Comparison of ENCODE assay signal across 1 cellular context in the genomic region with DNA sequence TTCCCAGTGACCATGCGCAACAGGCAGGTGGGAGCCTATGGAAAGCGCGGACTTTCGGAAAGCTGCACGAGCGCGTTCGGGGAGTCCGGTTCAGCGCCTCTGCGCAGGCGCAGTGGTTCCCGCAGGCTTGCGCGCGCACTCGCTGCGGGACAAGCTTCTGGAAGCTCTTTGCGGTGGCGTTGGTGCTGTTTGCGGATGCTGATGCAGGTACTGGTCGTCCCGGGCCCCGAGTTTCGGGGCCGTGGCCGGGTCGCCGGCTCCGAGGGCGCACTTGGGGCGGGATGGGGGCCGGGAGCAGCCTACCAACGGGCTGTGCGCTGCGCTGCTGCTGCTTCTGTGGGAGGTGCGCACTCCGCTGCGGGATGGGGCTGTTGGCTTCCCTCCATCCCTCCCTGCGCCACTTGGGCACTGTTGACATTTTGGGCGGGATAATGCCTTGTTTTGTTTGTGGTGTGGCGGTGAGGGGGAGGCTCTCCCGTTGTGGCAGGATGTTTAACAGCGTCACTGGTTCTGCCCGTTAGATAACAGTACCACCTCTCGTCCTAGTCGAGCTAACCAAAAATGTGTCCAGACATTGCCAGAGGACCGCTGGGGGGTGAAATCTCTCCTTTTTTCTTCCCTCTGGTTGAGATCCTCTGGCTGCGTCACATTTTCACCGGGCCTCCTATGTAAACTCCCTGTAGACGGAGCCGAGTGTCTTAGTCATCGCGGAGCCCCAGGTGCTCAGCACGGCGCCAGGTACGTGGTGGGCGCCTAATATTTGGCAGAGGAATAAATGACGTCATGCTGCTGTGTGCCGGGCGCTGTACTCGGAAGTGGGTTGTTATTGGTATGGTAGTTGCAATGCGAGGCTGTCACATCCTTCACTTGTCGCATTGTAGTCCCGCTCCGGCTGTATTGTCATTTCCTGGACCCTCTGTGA.
TF ChIP-seq lines count a peak whose summit lies in the region.

A gene (plus strand): TSS at position 124 of the 922 bp plus-strand sequence. CDS start 2,217 bp downstream, outside the sequence.

TF ChIP-seq in HEK293, 187 proteins besides CTCF, POLR2A, EP300 and RAD21 (continued from another document and continues in another):
- TF ChIP-seq, protein P1, sequence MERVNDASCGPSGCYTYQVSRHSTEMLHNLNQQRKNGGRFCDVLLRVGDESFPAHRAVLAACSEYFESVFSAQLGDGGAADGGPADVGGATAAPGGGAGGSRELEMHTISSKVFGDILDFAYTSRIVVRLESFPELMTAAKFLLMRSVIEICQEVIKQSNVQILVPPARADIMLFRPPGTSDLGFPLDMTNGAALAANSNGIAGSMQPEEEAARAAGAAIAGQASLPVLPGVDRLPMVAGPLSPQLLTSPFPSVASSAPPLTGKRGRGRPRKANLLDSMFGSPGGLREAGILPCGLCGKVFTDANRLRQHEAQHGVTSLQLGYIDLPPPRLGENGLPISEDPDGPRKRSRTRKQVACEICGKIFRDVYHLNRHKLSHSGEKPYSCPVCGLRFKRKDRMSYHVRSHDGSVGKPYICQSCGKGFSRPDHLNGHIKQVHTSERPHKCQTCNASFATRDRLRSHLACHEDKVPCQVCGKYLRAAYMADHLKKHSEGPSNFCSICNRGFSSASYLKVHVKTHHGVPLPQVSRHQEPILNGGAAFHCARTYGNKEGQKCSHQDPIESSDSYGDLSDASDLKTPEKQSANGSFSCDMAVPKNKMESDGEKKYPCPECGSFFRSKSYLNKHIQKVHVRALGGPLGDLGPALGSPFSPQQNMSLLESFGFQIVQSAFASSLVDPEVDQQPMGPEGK (tag by site-specific recombination; IDR thresholded peaks at IDR 0.05), result no peak
- TF ChIP-seq REPIN1 (tag by site-specific recombination; IDR thresholded peaks at IDR 0.05; ENCODE audit: low read depth) (no peak), EGR2 (tag by site-specific recombination; IDR thresholded peaks at IDR 0.05; ENCODE audit: low read depth) (0 out of 2 replicates have a peak, but pooled peaks have one; percentile 8), ZBTB21 (tag by site-specific recombination; IDR thresholded peaks at IDR 0.05) (peak; percentile 78), SCRT1 (tag by site-specific recombination; IDR thresholded peaks at IDR 0.05; ENCODE audit: borderline replicate concordance) (peak; percentile 83), ZNF335 (tag by site-specific recombination; conservative IDR thresholded peaks at IDR 0.05) (peak; percentile 83), ZNF354C (tag by site-specific recombination; IDR thresholded peaks at IDR 0.05; ENCODE audit: borderline replicate concordance, low read depth) (no peak), FEZF1 (tag by site-specific recombination; IDR thresholded peaks at IDR 0.05) (no peak), ZNF2 (tag by site-specific recombination; IDR thresholded peaks at IDR 0.05) (0 out of 2 replicates have a peak, but pooled peaks have one; percentile 19), ZNF707 (tag by site-specific recombination; IDR thresholded peaks at IDR 0.05) (no peak), ZBTB8A (tag by site-specific recombination; IDR thresholded peaks at IDR 0.05) (0 out of 2 replicates have a peak, but pooled peaks have one; percentile 32), BCL11B (tag by site-specific recombination; IDR thresholded peaks at IDR 0.05; ENCODE audit: low read depth) (no peak), KLF16 (tag by site-specific recombination; IDR thresholded peaks at IDR 0.05) (no peak), ZNF19 (tag by site-specific recombination; IDR thresholded peaks at IDR 0.05; ENCODE audit: low read depth) (no peak), KLF9 (tag by site-specific recombination; IDR thresholded peaks at IDR 0.05; ENCODE audit: low read depth) (no peak), ZNF157 (tag by site-specific recombination; IDR thresholded peaks at IDR 0.05) (no peak), ZNF555 (tag by site-specific recombination; conservative IDR thresholded peaks at IDR 0.05) (no peak), KLF10 (tag by site-specific recombination; IDR thresholded peaks at IDR 0.05) (no peak), ZNF624 (tag by site-specific recombination; IDR thresholded peaks at IDR 0.05) (no peak), ZFP69B (tag by site-specific recombination; IDR thresholded peaks at IDR 0.05) (no peak), ZNF10 (tag by site-specific recombination; IDR thresholded peaks at IDR 0.05) (no peak), ZNF214 (tag by site-specific recombination; IDR thresholded peaks at IDR 0.05; ENCODE audit: borderline replicate concordance) (no peak), SP3 (tag by site-specific recombination; IDR thresholded peaks at IDR 0.05) (no peak), ZNF514 (tag by site-specific recombination; IDR thresholded peaks at IDR 0.05) (no peak), ZNF510 (tag by site-specific recombination; IDR thresholded peaks at IDR 0.05; ENCODE audit: insufficient replicate concordance) (no peak), ZNF155 (tag by site-specific recombination; IDR thresholded peaks at IDR 0.05) (no peak), SCRT2 (tag by site-specific recombination; IDR thresholded peaks at IDR 0.05) (peak; percentile 98), ZNF366 (tag by site-specific recombination; conservative IDR thresholded peaks at IDR 0.05) (0 out of 2 replicates have a peak, but pooled peaks have one; percentile 26), ZNF677 (tag by site-specific recombination; IDR thresholded peaks at IDR 0.05) (no peak), BCL11A (tag by site-specific recombination; IDR thresholded peaks at IDR 0.05; ENCODE audit: low read depth) (no peak), ZNF423 (tag by site-specific recombination; IDR thresholded peaks at IDR 0.05) (no peak), ZNF792 (tag by site-specific recombination; IDR thresholded peaks at IDR 0.05) (peak; percentile 96), ZNF266 (tag by site-specific recombination; IDR thresholded peaks at IDR 0.05; ENCODE audit: low read depth) (no peak), KLF8 (tag by site-specific recombination; IDR thresholded peaks at IDR 0.05) (no peak), ZNF202 (tag by site-specific recombination; IDR thresholded peaks at IDR 0.05; ENCODE audit: borderline replicate concordance) (no peak), WT1 (tag by site-specific recombination; IDR thresholded peaks at IDR 0.05) (no peak), ZNF501 (tag by site-specific recombination; IDR thresholded peaks at IDR 0.05) (peak; percentile 57; the same call in 1 of the 2 replicates), OSR2 (tag by site-specific recombination; IDR thresholded peaks at IDR 0.05) (peak; percentile 50; the same call in 1 of the 2 replicates), ZNF341 (tag by site-specific recombination; IDR thresholded peaks at IDR 0.05; ENCODE audit: low read depth) (peak; percentile 96)
- TF ChIP-seq, protein P2, sequence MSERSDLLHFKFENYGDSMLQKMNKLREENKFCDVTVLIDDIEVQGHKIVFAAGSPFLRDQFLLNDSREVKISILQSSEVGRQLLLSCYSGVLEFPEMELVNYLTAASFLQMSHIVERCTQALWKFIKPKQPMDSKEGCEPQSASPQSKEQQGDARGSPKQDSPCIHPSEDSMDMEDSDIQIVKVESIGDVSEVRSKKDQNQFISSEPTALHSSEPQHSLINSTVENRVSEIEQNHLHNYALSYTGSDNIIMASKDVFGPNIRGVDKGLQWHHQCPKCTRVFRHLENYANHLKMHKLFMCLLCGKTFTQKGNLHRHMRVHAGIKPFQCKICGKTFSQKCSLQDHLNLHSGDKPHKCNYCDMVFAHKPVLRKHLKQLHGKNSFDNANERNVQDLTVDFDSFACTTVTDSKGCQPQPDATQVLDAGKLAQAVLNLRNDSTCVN (tag by site-specific recombination; optimal IDR thresholded peaks at IDR 0.05), result peak; percentile 78
- TF ChIP-seq, protein P3, sequence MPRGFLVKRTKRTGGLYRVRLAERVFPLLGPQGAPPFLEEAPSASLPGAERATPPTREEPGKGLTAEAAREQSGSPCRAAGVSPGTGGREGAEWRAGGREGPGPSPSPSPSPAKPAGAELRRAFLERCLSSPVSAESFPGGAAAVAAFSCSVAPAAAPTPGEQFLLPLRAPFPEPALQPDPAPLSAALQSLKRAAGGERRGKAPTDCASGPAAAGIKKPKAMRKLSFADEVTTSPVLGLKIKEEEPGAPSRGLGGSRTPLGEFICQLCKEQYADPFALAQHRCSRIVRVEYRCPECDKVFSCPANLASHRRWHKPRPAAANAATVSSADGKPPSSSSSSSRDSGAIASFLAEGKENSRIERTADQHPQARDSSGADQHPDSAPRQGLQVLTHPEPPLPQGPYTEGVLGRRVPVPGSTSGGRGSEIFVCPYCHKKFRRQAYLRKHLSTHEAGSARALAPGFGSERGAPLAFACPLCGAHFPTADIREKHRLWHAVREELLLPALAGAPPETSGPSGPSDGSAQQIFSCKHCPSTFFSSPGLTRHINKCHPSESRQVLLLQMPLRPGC (tag by site-specific recombination; IDR thresholded peaks at IDR 0.05), result no peak
- TF ChIP-seq, protein P4, sequence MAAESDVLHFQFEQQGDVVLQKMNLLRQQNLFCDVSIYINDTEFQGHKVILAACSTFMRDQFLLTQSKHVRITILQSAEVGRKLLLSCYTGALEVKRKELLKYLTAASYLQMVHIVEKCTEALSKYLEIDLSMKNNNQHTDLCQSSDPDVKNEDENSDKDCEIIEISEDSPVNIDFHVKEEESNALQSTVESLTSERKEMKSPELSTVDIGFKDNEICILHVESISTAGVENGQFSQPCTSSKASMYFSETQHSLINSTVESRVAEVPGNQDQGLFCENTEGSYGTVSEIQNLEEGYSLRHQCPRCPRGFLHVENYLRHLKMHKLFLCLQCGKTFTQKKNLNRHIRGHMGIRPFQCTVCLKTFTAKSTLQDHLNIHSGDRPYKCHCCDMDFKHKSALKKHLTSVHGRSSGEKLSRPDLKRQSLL (tag by site-specific recombination; IDR thresholded peaks at IDR 0.05), result no peak
- TF ChIP-seq, protein P5, sequence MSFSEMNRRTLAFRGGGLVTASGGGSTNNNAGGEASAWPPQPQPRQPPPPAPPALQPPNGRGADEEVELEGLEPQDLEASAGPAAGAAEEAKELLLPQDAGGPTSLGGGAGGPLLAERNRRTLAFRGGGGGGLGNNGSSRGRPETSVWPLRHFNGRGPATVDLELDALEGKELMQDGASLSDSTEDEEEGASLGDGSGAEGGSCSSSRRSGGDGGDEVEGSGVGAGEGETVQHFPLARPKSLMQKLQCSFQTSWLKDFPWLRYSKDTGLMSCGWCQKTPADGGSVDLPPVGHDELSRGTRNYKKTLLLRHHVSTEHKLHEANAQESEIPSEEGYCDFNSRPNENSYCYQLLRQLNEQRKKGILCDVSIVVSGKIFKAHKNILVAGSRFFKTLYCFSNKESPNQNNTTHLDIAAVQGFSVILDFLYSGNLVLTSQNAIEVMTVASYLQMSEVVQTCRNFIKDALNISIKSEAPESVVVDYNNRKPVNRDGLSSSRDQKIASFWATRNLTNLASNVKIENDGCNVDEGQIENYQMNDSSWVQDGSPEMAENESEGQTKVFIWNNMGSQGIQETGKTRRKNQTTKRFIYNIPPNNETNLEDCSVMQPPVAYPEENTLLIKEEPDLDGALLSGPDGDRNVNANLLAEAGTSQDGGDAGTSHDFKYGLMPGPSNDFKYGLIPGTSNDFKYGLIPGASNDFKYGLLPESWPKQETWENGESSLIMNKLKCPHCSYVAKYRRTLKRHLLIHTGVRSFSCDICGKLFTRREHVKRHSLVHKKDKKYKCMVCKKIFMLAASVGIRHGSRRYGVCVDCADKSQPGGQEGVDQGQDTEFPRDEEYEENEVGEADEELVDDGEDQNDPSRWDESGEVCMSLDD (tag by site-specific recombination; IDR thresholded peaks at IDR 0.05), result 0 out of 2 replicates have a peak, but pooled peaks have one; percentile 30
- TF ChIP-seq, protein P6, sequence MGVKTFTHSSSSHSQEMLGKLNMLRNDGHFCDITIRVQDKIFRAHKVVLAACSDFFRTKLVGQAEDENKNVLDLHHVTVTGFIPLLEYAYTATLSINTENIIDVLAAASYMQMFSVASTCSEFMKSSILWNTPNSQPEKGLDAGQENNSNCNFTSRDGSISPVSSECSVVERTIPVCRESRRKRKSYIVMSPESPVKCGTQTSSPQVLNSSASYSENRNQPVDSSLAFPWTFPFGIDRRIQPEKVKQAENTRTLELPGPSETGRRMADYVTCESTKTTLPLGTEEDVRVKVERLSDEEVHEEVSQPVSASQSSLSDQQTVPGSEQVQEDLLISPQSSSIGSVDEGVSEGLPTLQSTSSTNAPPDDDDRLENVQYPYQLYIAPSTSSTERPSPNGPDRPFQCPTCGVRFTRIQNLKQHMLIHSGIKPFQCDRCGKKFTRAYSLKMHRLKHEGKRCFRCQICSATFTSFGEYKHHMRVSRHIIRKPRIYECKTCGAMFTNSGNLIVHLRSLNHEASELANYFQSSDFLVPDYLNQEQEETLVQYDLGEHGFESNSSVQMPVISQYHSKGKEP (tag by site-specific recombination; IDR thresholded peaks at IDR 0.05), result no peak
- TF ChIP-seq, protein P7, sequence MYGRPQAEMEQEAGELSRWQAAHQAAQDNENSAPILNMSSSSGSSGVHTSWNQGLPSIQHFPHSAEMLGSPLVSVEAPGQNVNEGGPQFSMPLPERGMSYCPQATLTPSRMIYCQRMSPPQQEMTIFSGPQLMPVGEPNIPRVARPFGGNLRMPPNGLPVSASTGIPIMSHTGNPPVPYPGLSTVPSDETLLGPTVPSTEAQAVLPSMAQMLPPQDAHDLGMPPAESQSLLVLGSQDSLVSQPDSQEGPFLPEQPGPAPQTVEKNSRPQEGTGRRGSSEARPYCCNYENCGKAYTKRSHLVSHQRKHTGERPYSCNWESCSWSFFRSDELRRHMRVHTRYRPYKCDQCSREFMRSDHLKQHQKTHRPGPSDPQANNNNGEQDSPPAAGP (tag by site-specific recombination; IDR thresholded peaks at IDR 0.05), result peak; percentile 94
- TF ChIP-seq, protein P8, sequence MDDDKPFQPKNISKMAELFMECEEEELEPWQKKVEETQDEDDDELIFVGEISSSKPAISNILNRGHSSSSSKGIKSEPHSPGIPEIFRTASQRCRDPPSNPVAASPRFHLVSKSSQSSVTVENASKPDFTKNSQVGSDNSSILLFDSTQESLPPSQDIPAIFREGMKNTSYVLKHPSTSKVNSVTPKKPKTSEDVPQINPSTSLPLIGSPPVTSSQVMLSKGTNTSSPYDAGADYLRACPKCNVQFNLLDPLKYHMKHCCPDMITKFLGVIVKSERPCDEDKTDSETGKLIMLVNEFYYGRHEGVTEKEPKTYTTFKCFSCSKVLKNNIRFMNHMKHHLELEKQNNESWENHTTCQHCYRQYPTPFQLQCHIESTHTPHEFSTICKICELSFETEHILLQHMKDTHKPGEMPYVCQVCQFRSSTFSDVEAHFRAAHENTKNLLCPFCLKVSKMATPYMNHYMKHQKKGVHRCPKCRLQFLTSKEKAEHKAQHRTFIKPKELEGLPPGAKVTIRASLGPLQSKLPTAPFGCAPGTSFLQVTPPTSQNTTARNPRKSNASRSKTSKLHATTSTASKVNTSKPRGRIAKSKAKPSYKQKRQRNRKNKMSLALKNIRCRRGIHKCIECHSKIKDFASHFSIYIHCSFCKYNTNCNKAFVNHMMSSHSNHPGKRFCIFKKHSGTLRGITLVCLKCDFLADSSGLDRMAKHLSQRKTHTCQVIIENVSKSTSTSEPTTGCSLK (tag by site-specific recombination; IDR thresholded peaks at IDR 0.05), result no peak
- TF ChIP-seq, protein P9, sequence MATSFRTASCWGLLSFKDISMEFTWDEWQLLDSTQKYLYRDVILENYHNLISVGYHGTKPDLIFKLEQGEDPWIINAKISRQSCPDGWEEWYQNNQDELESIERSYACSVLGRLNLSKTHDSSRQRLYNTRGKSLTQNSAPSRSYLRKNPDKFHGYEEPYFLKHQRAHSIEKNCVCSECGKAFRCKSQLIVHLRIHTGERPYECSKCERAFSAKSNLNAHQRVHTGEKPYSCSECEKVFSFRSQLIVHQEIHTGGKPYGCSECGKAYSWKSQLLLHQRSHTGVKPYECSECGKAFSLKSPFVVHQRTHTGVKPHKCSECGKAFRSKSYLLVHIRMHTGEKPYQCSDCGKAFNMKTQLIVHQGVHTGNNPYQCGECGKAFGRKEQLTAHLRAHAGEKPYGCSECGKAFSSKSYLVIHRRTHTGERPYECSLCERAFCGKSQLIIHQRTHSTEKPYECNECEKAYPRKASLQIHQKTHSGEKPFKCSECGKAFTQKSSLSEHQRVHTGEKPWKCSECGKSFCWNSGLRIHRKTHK (tag by site-specific recombination; IDR thresholded peaks at IDR 0.05), result no peak
